Comparison of ENCODE assay signal across 2 cellular contexts in the genomic region with DNA sequence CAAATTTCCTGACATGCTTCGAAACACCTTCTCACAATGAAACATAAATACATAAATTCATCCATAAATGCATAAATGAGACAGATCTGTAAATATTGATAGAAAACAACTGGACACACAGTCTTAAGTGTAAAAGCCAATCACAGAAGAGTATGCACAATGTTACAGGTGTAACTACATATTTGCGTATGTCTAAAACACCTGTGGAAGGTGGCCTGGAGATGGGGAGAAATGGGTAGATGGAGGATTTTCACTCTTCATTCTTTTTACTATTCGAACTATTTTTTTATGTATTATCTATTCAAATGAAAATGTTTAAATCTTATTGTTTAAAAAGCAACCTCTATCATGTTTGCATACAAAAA.
TF ChIP-seq lines count a peak whose summit lies in the region.

No MANE protein-coding gene starts in this region.

TF ChIP-seq in HEK293, 187 proteins besides CTCF, POLR2A, EP300 and RAD21:
- no peak for TF ChIP-seq SP7 (tag by site-specific recombination; IDR thresholded peaks at IDR 0.05)
- TF ChIP-seq ZNF629 (tag by site-specific recombination; IDR thresholded peaks at IDR 0.05), result no peak
- no peak for TF ChIP-seq ZBTB21 (tag by site-specific recombination; IDR thresholded peaks at IDR 0.05)
- peak; percentile 82; the same call in 1 of the 2 replicates for TF ChIP-seq SCRT1 (tag by site-specific recombination; IDR thresholded peaks at IDR 0.05; ENCODE audit: borderline replicate concordance)
- peak; percentile 86 for TF ChIP-seq SCRT2 (tag by site-specific recombination; IDR thresholded peaks at IDR 0.05)

TF ChIP-seq in K562, 482 proteins besides CTCF, POLR2A, EP300 and RAD21:
- TF ChIP-seq ZZZ3 (IDR thresholded peaks at IDR 0.05), result no peak
- TF ChIP-seq POLR2H (tag; IDR thresholded peaks at IDR 0.05; ENCODE audit: low read depth), result 0 out of 2 replicates have a peak, but pooled peaks have one; percentile 35
- no peak for TF ChIP-seq MTF1 (CRISPR knock-in tag; IDR thresholded peaks at IDR 0.05; ENCODE audit: borderline replicate concordance)
- no peak for TF ChIP-seq ZBTB34 (CRISPR knock-in tag; IDR thresholded peaks at IDR 0.05)
- no peak for TF ChIP-seq ZNF696 (CRISPR knock-in tag; conservative IDR thresholded peaks at IDR 0.05)
- TF ChIP-seq HSF4 (CRISPR knock-in tag; IDR thresholded peaks at IDR 0.05; ENCODE audit: borderline replicate concordance), result 0 out of 2 replicates have a peak, but pooled peaks have one; percentile 27
- TF ChIP-seq U2AF2 (optimal IDR thresholded peaks at IDR 0.05; ENCODE audit: low read depth, low read length), result no peak
